10 cellular contexts compared by ENCODE assay signal in genomic region chr10:17375936-17376584, GRCh38.
A peak's percentile ranks its signal among the peaks of the same experiment; 100 is the strongest.
DNase-seq lines count a peak whose midpoint lies in the region; ATAC-seq and TF ChIP-seq lines count a peak whose summit lies in the region.
"Had no signal": no experiment of that assay in that cellular context is flagged by ENCODE, and none has a peak within 500 bp of the region (broad histone marks: within the 10 kb centered on the region; RNA-seq: fewer than 3 reads in every experiment).

No MANE protein-coding gene starts in this region.

- intact Hi-C loops in CD4-positive, alpha-beta T cell (cut with DNase I, micrococcal nuclease) = no loop called here
- intact Hi-C loops in right lobe of liver (cut with DNase I) = no loop called here
- intact Hi-C loops in left colon (cut with DNase I, micrococcal nuclease) = no loop called here

- no peaks in the 10 kb centered on the region for H3K36me3 Mint-ChIP-seq in CD4-positive, alpha-beta T cell (ENCODE audit: low read depth)

- no peaks in the 10 kb centered on the region for H3K4me1 ChIP-seq in right lobe of liver

- no peaks in the 10 kb centered on the region for H3K36me3 ChIP-seq in right lobe of liver
- H3K36me3 ChIP-seq: HAP-1 had no signal

- no peak for ATAC-seq in CD4-positive, alpha-beta T cell (ENCODE audit: poor library complexity)
- ATAC-seq in right lobe of liver (no peak), left colon (no peak), HG03045 (IDR thresholded peaks at IDR 0.05; ENCODE audit: unreplicated experiment) (no peak)
- ATAC-seq: activated T-helper 17 cell treated with anti-CD3 and anti-CD28 coated beads, Interleukin-2, amount 50 U/mL, for 72 hours had no signal

- peak; percentile 43 for TF ChIP-seq CTCF in CD4-positive, alpha-beta T cell (IDR thresholded peaks at IDR 0.05)
- TF ChIP-seq CTCF in HFF-Myc (IDR thresholded peaks at IDR 0.05; ENCODE audit: low read depth, low read length, missing control alignments) = peak; percentile 76
- TF ChIP-seq CTCF in right lobe of liver (IDR thresholded peaks at IDR 0.05) = peak in 3 of 4 donors; percentile 7 to 24 (median 14)

- H3K27ac ChIP-seq in CD4-positive, alpha-beta T cell (ENCODE audit: low read depth, low read length) = no peak overlapping the region
- no peak overlapping the region for H3K27ac ChIP-seq in right lobe of liver

- no peaks in the 10 kb centered on the region for H3K4me1 Mint-ChIP-seq in CD4-positive, alpha-beta T cell (ENCODE audit: low read depth)
- H3K4me1 Mint-ChIP-seq: activated T-helper 17 cell treated with anti-CD3 and anti-CD28 coated beads, Interleukin-2, amount 50 U/mL, for 72 hours had no signal

- WGBS in right lobe of liver (ENCODE audit: insufficient coverage, low coverage, low lambda C conversion rate, missing lambda C conversion rate) = 71% methylated on average over 7 of the region's 10 CpGs

- no peak for TF ChIP-seq POLR2A in right lobe of liver (IDR thresholded peaks at IDR 0.05)

- H3K4me3 Mint-ChIP-seq in CD4-positive, alpha-beta T cell = no peak overlapping the region
- H3K4me3 Mint-ChIP-seq: activated T-helper 17 cell treated with anti-CD3 and anti-CD28 coated beads, Interleukin-2, amount 50 U/mL, for 72 hours had no signal

- no peaks in the 10 kb centered on the region for H3K9me3 Mint-ChIP-seq in CD4-positive, alpha-beta T cell
- H3K9me3 Mint-ChIP-seq: activated T-helper 17 cell treated with anti-CD3 and anti-CD28 coated beads, Interleukin-2, amount 50 U/mL, for 72 hours had no signal

- POLR2A ChIA-PET in CD4-positive, alpha-beta T cell (lab: Charles Lee) = no interaction called here

- no peaks in the 10 kb centered on the region for H3K9me3 ChIP-seq in CD4-positive, alpha-beta T cell (ENCODE audit: control insufficient read depth, low read length)
- no peaks in the 10 kb centered on the region for H3K9me3 ChIP-seq in right lobe of liver
- H3K9me3 ChIP-seq: HAP-1 had no signal

- CTCF ChIA-PET in CD4-positive, alpha-beta T cell (lab: Charles Lee) = interaction anchor here (1.0 to 1.3 kb wide), 2 partner anchors 12 to 24 kb away, joined by 3 read pairs; no protein-coding TSS in a partner anchor

- no peaks in the 10 kb centered on the region for H3K27me3 Mint-ChIP-seq in CD4-positive, alpha-beta T cell

- H3K27ac Mint-ChIP-seq in CD4-positive, alpha-beta T cell = no peak overlapping the region
- H3K27ac Mint-ChIP-seq: activated T-helper 17 cell treated with anti-CD3 and anti-CD28 coated beads, Interleukin-2, amount 50 U/mL, for 72 hours had no signal

- no peak overlapping the region for H3K4me3 ChIP-seq in HFF-Myc (replicated peaks; ENCODE audit: low read depth, low read length)
- no peak overlapping the region for H3K4me3 ChIP-seq in right lobe of liver
- H3K4me3 ChIP-seq: HAP-1 had no signal

- H3K27me3 ChIP-seq in CD4-positive, alpha-beta T cell (ENCODE audit: control insufficient read depth, insufficient read depth, low read length) = no peaks in the 10 kb centered on the region
- H3K27me3 ChIP-seq in right lobe of liver = no peaks in the 10 kb centered on the region

- DNase-seq in CD4-positive, alpha-beta T cell = peak in 3 of 10 experiments; percentile 1 to 11 (median 2)
- DNase-seq in HFF-Myc (ENCODE audit: extremely low read depth, low read depth) = peak; percentile 14
- peak; percentile 76 for DNase-seq in activated CD8-positive, alpha-beta memory T cell treated with anti-CD3 and anti-CD28 coated beads, Interleukin-2, amount 50 U/mL, for 48 hours
- DNase-seq in right lobe of liver = no peak
- no peak for DNase-seq in retina
- no peak for DNase-seq in amniotic stem cell (lab: John Stamatoyannopoulos, UW)
- no peak for DNase-seq in left colon

Comparison
In these comparisons a context has a peak if more than half of its experiments do, and no peak if none do; other contexts are left out.
1. DNase-seq: peak in HFF-Myc (single experiment) and activated CD8-positive, alpha-beta memory T cell treated with anti-CD3 and anti-CD28 coated beads, Interleukin-2, amount 50 U/mL, for 48 hours (single experiment); none in right lobe of liver (0 of 3), retina (single experiment), amniotic stem cell (single experiment) and left colon (0 of 2).
2. CTCF ChIP-seq: peak in every context shown above with its lines; median percentile 76 in HFF-Myc; 43 in CD4-positive, alpha-beta T cell; 14 in right lobe of liver.